6 cellular contexts compared by ENCODE assay signal in the genomic region with DNA sequence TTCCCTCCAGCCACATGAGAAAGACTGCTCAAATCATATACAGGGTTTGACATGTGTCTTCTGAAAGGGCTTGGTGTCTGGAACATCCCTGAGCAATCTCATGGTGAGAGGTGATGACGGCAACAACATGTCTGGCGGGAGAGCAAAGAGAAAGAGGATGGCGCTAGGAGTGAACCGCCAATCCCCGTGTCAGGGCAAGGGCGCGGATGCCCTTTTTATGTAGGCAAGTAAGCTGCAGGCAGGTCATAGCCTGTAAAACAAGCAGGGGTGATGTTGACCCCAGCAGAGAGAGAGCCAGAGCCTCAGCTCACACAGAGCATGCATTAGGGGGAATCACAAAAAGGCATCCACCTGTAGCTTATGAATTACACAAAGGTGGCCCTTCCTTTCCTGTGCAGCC. TPM values are rescaled to one million over a fixed set of nuclear protein-coding genes. Genes with fewer than 3 reads are reported as not detected.
"Had no signal": no experiment of that assay in that cellular context is flagged by ENCODE, and none has a peak within 500 bp of the region (broad histone marks: within the 10 kb centered on the region; RNA-seq: fewer than 3 reads in every experiment).

No MANE protein-coding gene starts in this region.

RNA-seq across cellular contexts. Expression of gene PTPN20, which starts 4.9 kb away (rescaled TPM):
- total RNA-seq: GM23338, H1, H4, H7, H9, HFFc6 had no signal
- polyA plus RNA-seq: H1 had no signal
